In the genomic region with DNA sequence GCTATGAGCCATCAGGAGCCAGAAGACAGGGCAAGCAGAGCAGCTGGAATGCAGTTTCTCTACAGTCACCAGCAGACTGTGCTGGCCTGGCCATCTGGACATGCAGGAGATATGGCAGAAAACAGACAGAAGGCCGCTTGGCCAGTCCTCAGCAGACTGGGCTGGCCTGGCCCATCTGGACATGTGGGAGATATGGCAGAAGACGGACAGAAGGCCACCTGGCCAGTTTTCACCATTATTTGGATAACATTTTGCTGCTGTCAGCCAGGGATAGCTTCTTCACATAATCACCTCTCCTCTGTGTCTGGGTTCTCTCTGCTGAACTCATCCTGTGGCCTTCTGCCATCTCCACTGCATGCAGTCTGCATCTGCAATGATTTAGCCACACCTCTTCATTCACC, we compare ENCODE assay signal across 25 cellular contexts. TPM values are rescaled to one million over a fixed set of nuclear protein-coding genes. Genes with fewer than 3 reads are reported as not detected.
DNase-seq lines count a peak whose midpoint lies in the region; ATAC-seq, FAIRE-seq and TF ChIP-seq lines count a peak whose summit lies in the region.
"Had no signal": no experiment of that assay in that cellular context is flagged by ENCODE, and none has a peak within 500 bp of the region (broad histone marks: within the 10 kb centered on the region; RNA-seq: fewer than 3 reads in every experiment).

No MANE protein-coding gene starts in this region.

- FAIRE-seq in GM12891 (lab: Jason Lieb, UNC) = no peak
- FAIRE-seq: endometrium, GM12878, K562, keratinocyte had no signal

- no peak for TF ChIP-seq CTCF in right atrium auricular region (IDR thresholded peaks at IDR 0.05)
- TF ChIP-seq CTCF in uterus (IDR thresholded peaks at IDR 0.05) = no peak

- TF ChIP-seq POLR2A in uterus (IDR thresholded peaks at IDR 0.05) (no peak), GM12891 (IDR thresholded peaks at IDR 0.05; ENCODE audit: low read depth, low read length) (no peak)

- peaks cover 5 to 7% (median 5%) of the 10 kb centered on the region in 3 donors for H3K27me3 Mint-ChIP-seq in immature natural killer cell (ENCODE audit: low read depth in 3 of 3)
- H3K27me3 Mint-ChIP-seq: naive thymus-derived CD8-positive, alpha-beta T cell; stimulated activated naive CD8-positive, alpha-beta T cell treated with anti-CD3 and anti-CD28 coated beads, Interleukin-15, Interleukin-2, amounts not matched to agents 100 ng/mL and 50 ng/mL, for 24 hours had no signal

- H3K4me3 ChIP-seq in right atrium auricular region (no peak overlapping the region), uterus (no peak overlapping the region)
- H3K4me3 ChIP-seq: colonic mucosa, GM12878, hepatocyte, K562, SJSA1, skin epidermis had no signal

- peak overlapping the region in 5 of 6 donors; percentile 11 to 80 (median 51) for H3K27ac Mint-ChIP-seq in immature natural killer cell
- H3K27ac Mint-ChIP-seq: stimulated activated naive CD8-positive, alpha-beta T cell treated with anti-CD3 and anti-CD28 coated beads, Interleukin-15, Interleukin-2, amounts not matched to agents 100 ng/mL and 50 ng/mL, for 24 hours had no signal

- DNase-seq in Right ventricle myocardium inferior (ENCODE audit: missing footprints) (peak; percentile 72), right atrium auricular region (ENCODE audit: low spot score) (no peak), immature natural killer cell (no peak), uterus (peak; percentile 23 to 56), GM12891 (ENCODE audit: insufficient read length, low spot score) (no peak)
- DNase-seq: 8988T; activated CD4-positive, CD25-positive, alpha-beta regulatory T cell; activated T-cell treated with anti-CD3 and anti-CD28 coated beads, Interleukin-2, amount 50 U/mL, for 48 hours; colonic mucosa; naive thymus-derived CD8-positive, alpha-beta T cell; NCI-H2029 treated with DMSO at 0.1 percent for 48 hours; NCI-H526; OCI-M1 had no signal

- no peak overlapping the region for H3K4me3 Mint-ChIP-seq in immature natural killer cell
- H3K4me3 Mint-ChIP-seq: naive thymus-derived CD8-positive, alpha-beta T cell; stimulated activated naive CD8-positive, alpha-beta T cell treated with anti-CD3 and anti-CD28 coated beads, Interleukin-15, Interleukin-2, amounts not matched to agents 100 ng/mL and 50 ng/mL, for 24 hours had no signal

- H3K4me1 Mint-ChIP-seq in immature natural killer cell = peaks cover 48 to 79% of the 10 kb centered on the region in 2 donors

- peaks cover 0 to 16% of the 10 kb centered on the region in 2 donors for H3K4me1 ChIP-seq in right atrium auricular region
- no peaks in the 10 kb centered on the region for H3K4me1 ChIP-seq in uterus
- H3K4me1 ChIP-seq: colonic mucosa had no signal

- H3K9me3 ChIP-seq in right atrium auricular region = no peaks in the 10 kb centered on the region
- no peaks in the 10 kb centered on the region for H3K9me3 ChIP-seq in uterus
- H3K9me3 ChIP-seq: colonic mucosa, SJSA1 had no signal

- H3K27me3 ChIP-seq in right atrium auricular region (no peaks in the 10 kb centered on the region), uterus (no peaks in the 10 kb centered on the region)
- H3K27me3 ChIP-seq: colonic mucosa, hepatocyte, SJSA1 had no signal

- intact Hi-C loops in Right ventricle myocardium inferior (cut with DNase I) (no loop called here), uterus (cut with DNase I; ENCODE audit: low total_unique reads) (no loop called here)

- H3K36me3 Mint-ChIP-seq in immature natural killer cell = peaks cover 30 to 46% (median 35%) of the 10 kb centered on the region in 3 donors

- ATAC-seq in Right ventricle myocardium inferior = peak; percentile 87
- ATAC-seq in GM19395 (IDR thresholded peaks at IDR 0.05; ENCODE audit: unreplicated experiment) = no peak
- no peak for ATAC-seq in HG03460 (IDR thresholded peaks at IDR 0.05; ENCODE audit: unreplicated experiment)
- ATAC-seq: activated naive CD4-positive, alpha-beta T cell treated with anti-CD3 and anti-CD28 coated beads, Interleukin-2, amount 50 U/mL, for 72 hours; GM12878; K562; naive thymus-derived CD8-positive, alpha-beta T cell had no signal

- H3K27ac ChIP-seq in right atrium auricular region (peak overlapping the region in 1 of 2 donors; percentile 26), angular gyrus (ENCODE audit: low read depth, low read length) (peak overlapping the region; percentile 17), uterus (no peak overlapping the region)
- H3K27ac ChIP-seq: colonic mucosa, hepatocyte had no signal

- H3K9me3 Mint-ChIP-seq in immature natural killer cell = no peaks in the 10 kb centered on the region
- H3K9me3 Mint-ChIP-seq: activated naive CD4-positive, alpha-beta T cell treated with anti-CD3 and anti-CD28 coated beads, Interleukin-2, amount 50 U/mL, for 72 hours; naive thymus-derived CD8-positive, alpha-beta T cell; stimulated activated naive CD8-positive, alpha-beta T cell treated with anti-CD3 and anti-CD28 coated beads, Interleukin-15, Interleukin-2, amounts not matched to agents 100 ng/mL and 50 ng/mL, for 24 hours had no signal

- H3K36me3 ChIP-seq in right atrium auricular region = peaks cover 17% of the 10 kb centered on the region
- H3K36me3 ChIP-seq in uterus = no peaks in the 10 kb centered on the region
- H3K36me3 ChIP-seq: colonic mucosa had no signal

TF ChIP-seq in GM12891, 5 proteins besides CTCF, POLR2A, EP300 and RAD21:
- TF ChIP-seq PAX5 (IDR thresholded peaks at IDR 0.05; ENCODE audit: insufficient read depth, low read length, severe bottlenecking) (no peak), POLR2AphosphoS5 (IDR thresholded peaks at IDR 0.05; ENCODE audit: low read depth, low read length) (no peak), TAF1 (IDR thresholded peaks at IDR 0.05; ENCODE audit: low read depth, low read length) (no peak), SPI1 (IDR thresholded peaks at IDR 0.05; ENCODE audit: low read depth, low read length) (no peak), POU2F2 (IDR thresholded peaks at IDR 0.05; ENCODE audit: low read depth, low read length) (no peak)

RNA-seq across cellular contexts. Expression of gene CACYBP, which starts 25.0 kb away (rescaled TPM):
- total RNA-seq in Right ventricle myocardium inferior (84.2 TPM), right atrium auricular region (10 to 100 TPM; 40.5 to 59.7 TPM), uterus (100 to 1,000 TPM in 1 of 4 donors, 10 to 100 TPM in 3; 65.9 to 104 (median 83.4) TPM)
- 100 to 1,000 TPM; 131 to 160 (median 135) TPM for polyA plus RNA-seq in immature natural killer cell
- polyA plus RNA-seq in GM12891 (2012; ENCODE audit: low read depth, missing spikeins) = 124 TPM

RNA-seq across cellular contexts. Expression of gene MRPS14, which starts 48.5 kb away (rescaled TPM):
- 29.2 TPM for total RNA-seq in Right ventricle myocardium inferior
- total RNA-seq in right atrium auricular region = 10 to 100 TPM; 14.8 to 16.7 TPM
- 10 to 100 TPM; 42.5 to 52.1 (median 44.4) TPM for polyA plus RNA-seq in immature natural killer cell
- total RNA-seq in uterus = 10 to 100 TPM in 3 of 4 donors, 1 to 10 TPM in 1; 6.4 to 50.3 (median 35.3) TPM
- 28.9 TPM for polyA plus RNA-seq in GM12891 (2012; ENCODE audit: low read depth, missing spikeins)

Comparison
In these comparisons a context has a peak if more than half of its experiments do, and no peak if none do; other contexts are left out.
1. DNase-seq: peak in Right ventricle myocardium inferior (single experiment) and uterus (2 of 2); none in right atrium auricular region (single experiment), immature natural killer cell (0 of 3) and GM12891 (single experiment).